Comparison of ENCODE assay signal across 10 cellular contexts in the genomic region with DNA sequence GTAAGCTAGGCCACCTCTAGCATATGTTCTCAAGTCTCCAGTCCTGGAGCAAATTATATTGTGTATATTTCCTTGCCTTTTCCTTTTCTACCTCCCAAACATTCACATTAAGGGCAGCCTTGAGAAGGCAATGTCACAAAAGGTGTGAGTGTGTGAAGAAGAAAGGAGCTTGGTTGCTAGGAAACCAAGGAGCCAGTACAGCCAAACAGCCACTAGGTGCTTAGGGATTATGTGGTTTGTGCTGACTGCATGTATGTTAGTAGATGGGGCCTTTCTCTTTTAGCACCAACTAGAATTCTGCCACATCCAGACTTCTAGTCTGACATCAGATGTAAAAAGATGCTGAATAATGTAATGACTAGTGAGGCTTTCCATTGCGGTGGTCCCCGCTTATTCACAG.
DNase-seq lines count a peak whose midpoint lies in the region; ATAC-seq and TF ChIP-seq lines count a peak whose summit lies in the region.
"Had no signal": no experiment of that assay in that cellular context is flagged by ENCODE, and none has a peak within 500 bp of the region (broad histone marks: within the 10 kb centered on the region; RNA-seq: fewer than 3 reads in every experiment).

No MANE protein-coding gene starts in this region.

- peaks cover 0 to 3% of the 10 kb centered on the region in 2 donors for H3K4me1 Mint-ChIP-seq in immature natural killer cell

- no peak for ATAC-seq in GM19452 (IDR thresholded peaks at IDR 0.05; ENCODE audit: unreplicated experiment)
- no peak for ATAC-seq in HG03139 (IDR thresholded peaks at IDR 0.05; ENCODE audit: unreplicated experiment)

- H3K9me3 Mint-ChIP-seq in immature natural killer cell, result peaks cover 0 to 13% (median 5%) of the 10 kb centered on the region in 6 donors

- H3K4me3 Mint-ChIP-seq in immature natural killer cell, result no peak overlapping the region

- H3K4me3 ChIP-seq in AG10803 (ENCODE audit: low read length) (no peak overlapping the region), HFF-Myc (replicated peaks; ENCODE audit: low read depth, low read length) (no peak overlapping the region)
- H3K4me3 ChIP-seq: esophagus muscularis mucosa had no signal

- DNase-seq in AG10803 (ENCODE audit: low read depth) (peak; percentile 19), HFF-Myc (ENCODE audit: extremely low read depth, low read depth) (no peak), amniotic epithelial cell (ENCODE audit: low read depth) (peak; percentile 14), immature natural killer cell (peak in 2 of 3 donors; percentile 26 to 36)
- no peak for DNase-seq in effector CD8-positive, alpha-beta T cell (lab: John Stamatoyannopoulos, UW)
- no peak for DNase-seq in activated CD4-positive, alpha-beta T cell treated with anti-CD3 and anti-CD28 coated beads for 1 hour
- DNase-seq: NCI-H187 had no signal

- TF ChIP-seq CTCF in AG10803 (conservative IDR thresholded peaks at IDR 0.05; ENCODE audit: low read length) (no peak), HFF-Myc (IDR thresholded peaks at IDR 0.05; ENCODE audit: low read depth, low read length, missing control alignments) (peak; percentile 18)

- H3K27ac Mint-ChIP-seq in immature natural killer cell, result no peak overlapping the region

- peaks cover 5 to 12% (median 6%) of the 10 kb centered on the region in 3 donors for H3K36me3 Mint-ChIP-seq in immature natural killer cell

- peaks cover 0 to 7% (median 4%) of the 10 kb centered on the region in 3 donors for H3K27me3 Mint-ChIP-seq in immature natural killer cell (ENCODE audit: low read depth in 3 of 3)

Comparison
In these comparisons a context has a peak if more than half of its experiments do, and no peak if none do; other contexts are left out.
1. DNase-seq: peak in AG10803 (single experiment), amniotic epithelial cell (single experiment) and immature natural killer cell (2 of 3); none in HFF-Myc (single experiment), effector CD8-positive, alpha-beta T cell (single experiment) and activated CD4-positive, alpha-beta T cell treated with anti-CD3 and anti-CD28 coated beads for 1 hour (single experiment).